Comparison of ENCODE assay signal across 8 cellular contexts in genomic region chr7:35802649-35803048, GRCh38. TPM values are rescaled to one million over a fixed set of nuclear protein-coding genes. Genes with fewer than 3 reads are reported as not detected.
DNase-seq lines count a peak whose midpoint lies in the region; ATAC-seq and TF ChIP-seq lines count a peak whose summit lies in the region.

No MANE protein-coding gene starts in this region.

- DNase-seq in AG10803 (ENCODE audit: low read depth) = no peak
- DNase-seq in adipocyte (ENCODE audit: low read depth) = no peak
- DNase-seq in memory B cell (ENCODE audit: low spot score in 2 of 2) = no peak
- DNase-seq in upper lobe of left lung = no peak
- DNase-seq in H4 (ENCODE audit: low spot score) = no peak
- DNase-seq in NCI-H774 (lab: John Stamatoyannopoulos, UW) = no peak
- no peak for DNase-seq in NCI-H1694 treated with DMSO at 0.1 percent for 48 hours (lab: John Stamatoyannopoulos, UW)

- TF ChIP-seq EP300 in upper lobe of left lung (IDR thresholded peaks at IDR 0.05) = no peak

- peak overlapping the region; percentile 87 for H3K9ac ChIP-seq in adipocyte (ENCODE audit: low read length)

- TF ChIP-seq CTCF in AG10803 (conservative IDR thresholded peaks at IDR 0.05; ENCODE audit: low read length) = no peak
- no peak for TF ChIP-seq CTCF in upper lobe of left lung (IDR thresholded peaks at IDR 0.05)

- H3K36me3 Mint-ChIP-seq in IgD-negative memory B cell (peaks cover 4% of the 10 kb centered on the region), memory B cell (peaks cover 4% of the 10 kb centered on the region)

- peak overlapping the region; percentile 94 to 99 (median 98) for H3K4me3 Mint-ChIP-seq in IgD-negative memory B cell
- peak overlapping the region; percentile 97 for H3K4me3 Mint-ChIP-seq in memory B cell

- H3K27me3 Mint-ChIP-seq in IgD-negative memory B cell = no peaks in the 10 kb centered on the region
- no peaks in the 10 kb centered on the region for H3K27me3 Mint-ChIP-seq in memory B cell

- no peaks in the 10 kb centered on the region for H3K36me3 ChIP-seq in adipocyte (ENCODE audit: control insufficient read depth, insufficient read depth, low read length, severe bottlenecking)
- no peaks in the 10 kb centered on the region for H3K36me3 ChIP-seq in upper lobe of left lung

- H3K9me3 ChIP-seq in adipocyte (ENCODE audit: control insufficient read depth, low read length) = no peaks in the 10 kb centered on the region
- H3K9me3 ChIP-seq in upper lobe of left lung = no peaks in the 10 kb centered on the region

- H3K27me3 ChIP-seq in adipocyte (replicated peaks; ENCODE audit: control insufficient read depth, insufficient read depth, low read length) = no peaks in the 10 kb centered on the region
- no peaks in the 10 kb centered on the region for H3K27me3 ChIP-seq in upper lobe of left lung

- peak overlapping the region; percentile 32 to 100 (median 88) for H3K27ac Mint-ChIP-seq in IgD-negative memory B cell
- H3K27ac Mint-ChIP-seq in memory B cell = peak overlapping the region; percentile 99

- peaks cover 24% of the 10 kb centered on the region for H3K4me1 ChIP-seq in adipocyte (ENCODE audit: control insufficient read depth, insufficient read depth, low read length)
- peaks cover 27 to 48% (median 42%) of the 10 kb centered on the region in 4 donors for H3K4me1 ChIP-seq in upper lobe of left lung

- no peak for ATAC-seq in memory B cell (ENCODE audit: low read depth)
- no peak for ATAC-seq in upper lobe of left lung (ENCODE audit: low FRiP score in 2 of 2)

- H3K4me1 Mint-ChIP-seq in IgD-negative memory B cell (peaks cover 44 to 54% (median 45%) of the 10 kb centered on the region in 3 donors), memory B cell (peaks cover 38% of the 10 kb centered on the region)

- H3K27ac ChIP-seq in upper lobe of left lung = peak overlapping the region; percentile 97 to 100 (median 98)

- 10 to 12% methylated on average over 3 of the region's 3 CpGs for WGBS in upper lobe of left lung, 2 donors

- TF ChIP-seq POLR2A in upper lobe of left lung (IDR thresholded peaks at IDR 0.05) = no peak

- H3K9me3 Mint-ChIP-seq in IgD-negative memory B cell = no peaks in the 10 kb centered on the region
- no peaks in the 10 kb centered on the region for H3K9me3 Mint-ChIP-seq in memory B cell

- peak overlapping the region; percentile 81 for H3K4me3 ChIP-seq in AG10803 (ENCODE audit: low read length)
- peak overlapping the region; percentile 88 for H3K4me3 ChIP-seq in adipocyte (ENCODE audit: low read length)
- H3K4me3 ChIP-seq in upper lobe of left lung = peak overlapping the region in 3 of 4 donors; percentile 89 to 94 (median 93)

RNA-seq across cellular contexts. Expression of gene SEPTIN7, which starts 1.8 kb away (rescaled TPM):
- polyA plus RNA-seq in IgD-negative memory B cell = 570 TPM
- total RNA-seq in upper lobe of left lung = 100 to 1,000 TPM in 5 of 6 donors, 10 to 100 TPM in 1; 47.1 to 215 (median 142) TPM
- total RNA-seq in H4 (2014; rRNA removed; shearing (Covaris generic)) = 499 and 579 TPM in 2 replicates
